16 cellular contexts compared by ENCODE assay signal in genomic region chr15:70265986-70266385, GRCh38.
DNase-seq lines count a peak whose midpoint lies in the region; ATAC-seq and TF ChIP-seq lines count a peak whose summit lies in the region.
"Had no signal": no experiment of that assay in that cellular context is flagged by ENCODE, and none has a peak within 500 bp of the region (broad histone marks: within the 10 kb centered on the region; RNA-seq: fewer than 3 reads in every experiment).

No MANE protein-coding gene starts in this region.

- peak; percentile 58 for DNase-seq in activated CD8-positive, alpha-beta memory T cell treated with anti-CD3 and anti-CD28 coated beads for 24 hours
- no peak for DNase-seq in activated CD8-positive, alpha-beta memory T cell treated with anti-CD3 and anti-CD28 coated beads, Interleukin-2, amount 50 U/mL, for 4 hours
- no peak for DNase-seq in PC-9
- DNase-seq in stimulated activated effector memory CD8-positive, alpha-beta T cell treated with anti-CD3 and anti-CD28 coated beads, Interleukin-12 subunit alpha, Interleukin-12 subunit beta, amount 100 ng/mL, for 72 hours (ENCODE audit: low spot score in 2 of 2) = no peak
- DNase-seq in D341Med (ENCODE audit: low spot score) = no peak
- no peak for DNase-seq in hepatic stellate cell (ENCODE audit: low spot score)
- no peak for DNase-seq in pons (ENCODE audit: low spot score)
- DNase-seq: 8988T, GM23248, MG63, NCI-H1930, NCI-H2171 treated with DMSO at 0.1 percent for 48 hours, NCI-H510A, SIG-M5 had no signal

- POLR2A ChIA-PET in PC-9 (lab: Charles Lee; ENCODE audit: unreplicated experiment) = no interaction called here

- peaks cover 41% of the 10 kb centered on the region for H3F3A ChIP-seq in PC-9 (ENCODE audit: insufficient read depth, low read depth)

- H2AFZ ChIP-seq in PC-9 = no peak overlapping the region
- H2AFZ ChIP-seq: GM23248 had no signal

- 0 out of 2 replicates have a peak overlapping the region, but pooled peaks have one; percentile 53 for H3K4me2 ChIP-seq in PC-9

- peaks cover 45% of the 10 kb centered on the region for H3K4me1 Mint-ChIP-seq in stimulated activated effector memory CD8-positive, alpha-beta T cell treated with anti-CD3 and anti-CD28 coated beads, Interleukin-12 subunit alpha, Interleukin-12 subunit beta, amount 100 ng/mL, for 72 hours

- no peaks in the 10 kb centered on the region for H3K9me3 ChIP-seq in PC-9 (ENCODE audit: insufficient read depth, low read depth)
- H3K9me3 ChIP-seq: MG63 had no signal

- H3K9me2 ChIP-seq in PC-9 (ENCODE audit: insufficient read depth) = no peaks in the 10 kb centered on the region

- no peaks in the 10 kb centered on the region for H3K9me3 Mint-ChIP-seq in stimulated activated effector memory CD8-positive, alpha-beta T cell treated with anti-CD3 and anti-CD28 coated beads, Interleukin-12 subunit alpha, Interleukin-12 subunit beta, amount 100 ng/mL, for 72 hours

- intact Hi-C loops in PC-9 (cut with micrococcal nuclease; ENCODE audit: unreplicated experiment) = loop anchor here (1.0 kb wide), 1 partner anchor 70 kb away; no protein-coding TSS in a partner anchor

- no peak for ATAC-seq in stimulated activated effector memory CD8-positive, alpha-beta T cell treated with anti-CD3 and anti-CD28 coated beads, Interleukin-12 subunit alpha, Interleukin-12 subunit beta, amount 100 ng/mL, for 72 hours

- no peaks in the 10 kb centered on the region for H4K20me1 ChIP-seq in PC-9 (ENCODE audit: insufficient read depth)

- no TSS peak for BruUV-seq in PC-9 (replicated peaks; lab: Mats Ljungman, UMichigan)

- H3K27ac Mint-ChIP-seq in stimulated activated effector memory CD8-positive, alpha-beta T cell treated with anti-CD3 and anti-CD28 coated beads, Interleukin-12 subunit alpha, Interleukin-12 subunit beta, amount 100 ng/mL, for 72 hours = peak overlapping the region; percentile 55

- H3K27me3 ChIP-seq in PC-9 (ENCODE audit: insufficient read depth, low read depth) (no peaks in the 10 kb centered on the region), layer of hippocampus (ENCODE audit: control insufficient read depth, insufficient read depth, low read length) (no peaks in the 10 kb centered on the region)

- CTCF ChIA-PET in PC-9 (lab: Charles Lee) = no interaction called here

- H3K36me3 Mint-ChIP-seq in stimulated activated effector memory CD8-positive, alpha-beta T cell treated with anti-CD3 and anti-CD28 coated beads, Interleukin-12 subunit alpha, Interleukin-12 subunit beta, amount 100 ng/mL, for 72 hours = no peaks in the 10 kb centered on the region

- TF ChIP-seq CTCF in PC-9 (conservative IDR thresholded peaks at IDR 0.05) = no peak

- no peaks in the 10 kb centered on the region for H3K79me2 ChIP-seq in PC-9 (ENCODE audit: low read depth)

- H3K27ac ChIP-seq in PC-9 (no peak overlapping the region), layer of hippocampus (ENCODE audit: low read depth, low read length) (peak overlapping the region; percentile 21)
- H3K27ac ChIP-seq: GM23248 had no signal

- H3K4me1 ChIP-seq in PC-9 (replicated peaks; ENCODE audit: insufficient read depth) = peaks cover 62% of the 10 kb centered on the region

- no peak overlapping the region for H3K4me3 ChIP-seq in PC-9
- H3K4me3 ChIP-seq: GM12878, GM23248, MG63 had no signal

- H3K4me3 Mint-ChIP-seq in stimulated activated effector memory CD8-positive, alpha-beta T cell treated with anti-CD3 and anti-CD28 coated beads, Interleukin-12 subunit alpha, Interleukin-12 subunit beta, amount 100 ng/mL, for 72 hours = no peak overlapping the region

- no peaks in the 10 kb centered on the region for H3K36me3 ChIP-seq in PC-9 (ENCODE audit: low read depth)
- H3K36me3 ChIP-seq: MG63 had no signal
